ENCODE assay signal across 14 cellular contexts in the genomic region with DNA sequence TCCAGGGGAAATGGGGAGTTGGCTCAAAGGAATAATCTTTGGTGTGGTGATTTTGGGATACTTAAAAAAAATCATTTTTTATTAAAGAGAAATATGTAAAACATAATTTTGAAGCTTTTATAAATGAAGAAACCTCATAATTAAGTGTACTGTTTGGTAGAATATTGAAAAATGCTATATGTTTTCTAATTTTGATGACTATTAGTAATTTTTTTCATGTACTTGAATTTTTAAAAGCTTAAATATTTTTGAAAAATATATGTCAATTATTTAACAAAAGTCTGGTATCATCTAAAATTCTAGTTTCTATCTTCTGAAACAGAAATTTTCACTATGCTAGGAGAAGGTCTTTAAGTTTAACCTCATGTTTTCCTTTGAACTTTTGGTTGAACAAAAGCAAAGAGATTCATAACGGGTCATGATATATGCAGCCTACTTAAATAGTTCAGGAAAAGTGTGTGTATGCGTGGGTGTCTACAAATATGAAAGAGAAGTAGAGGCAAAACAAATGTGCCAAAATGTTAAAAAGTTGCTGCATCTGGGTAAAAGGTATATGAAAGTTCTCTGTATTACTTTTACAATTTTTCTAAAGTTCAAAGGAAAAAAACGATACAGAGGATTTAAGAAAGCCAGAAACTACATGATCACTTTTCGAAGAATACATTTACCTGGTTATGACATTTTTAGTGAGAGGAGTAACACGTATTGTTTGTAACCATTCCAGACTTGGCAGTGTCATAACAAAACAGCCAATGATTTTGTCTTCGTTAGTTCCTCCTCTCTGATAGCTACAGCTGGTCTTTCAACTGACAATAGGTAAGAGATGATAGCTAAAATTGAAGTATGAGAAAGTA.
"Had no signal": no experiment of that assay in that cellular context is flagged by ENCODE, and none has a peak within 500 bp of the region (broad histone marks: within the 10 kb centered on the region; RNA-seq: fewer than 3 reads in every experiment).

No MANE protein-coding gene starts in this region.

- ATAC-seq: gastroesophageal sphincter, T-helper 17 cell had no signal

- H3K27ac Mint-ChIP-seq: brain, T-helper 17 cell had no signal

- DNase-seq: activated CD4-positive, alpha-beta T cell treated with anti-CD3 and anti-CD28 coated beads, Interleukin-2, amount 50 U/mL, for 1 hour; activated CD4-positive, CD25-positive, alpha-beta regulatory T cell; activated effector memory CD4-positive, alpha-beta T cell treated with Interleukin-2 at 50 U/mL for 16 hours; cortex of kidney; effector CD8-positive, alpha-beta T cell; mesendoderm; sigmoid colon; stimulated activated CD4-positive, alpha-beta T cell treated with anti-CD3 and anti-CD28 coated beads, Interleukin-2, amount 100 ng/mL, for 48 hours; stimulated activated naive CD4-positive, alpha-beta T cell treated with Interleukin-2 at 50 U/mL for 16 hours; T-helper 17 cell; testis had no signal

- H3K9me3 Mint-ChIP-seq: brain; central memory CD8-positive, alpha-beta T cell had no signal

- H3K9me3 ChIP-seq: gastroesophageal sphincter, sigmoid colon, testis had no signal

- H3K27ac ChIP-seq: gastroesophageal sphincter, sigmoid colon, testis had no signal

- H3K4me1 Mint-ChIP-seq: brain; central memory CD8-positive, alpha-beta T cell had no signal

- H3K27me3 ChIP-seq: gastroesophageal sphincter, sigmoid colon, testis had no signal

- H3K4me3 ChIP-seq: gastroesophageal sphincter, sigmoid colon, testis had no signal

- H3K4me1 ChIP-seq: gastroesophageal sphincter, sigmoid colon, testis had no signal

- H3K27me3 Mint-ChIP-seq: brain; central memory CD8-positive, alpha-beta T cell; T-helper 17 cell had no signal

- H3K4me3 Mint-ChIP-seq: brain; central memory CD8-positive, alpha-beta T cell; T-helper 17 cell had no signal
